In the genomic region with DNA sequence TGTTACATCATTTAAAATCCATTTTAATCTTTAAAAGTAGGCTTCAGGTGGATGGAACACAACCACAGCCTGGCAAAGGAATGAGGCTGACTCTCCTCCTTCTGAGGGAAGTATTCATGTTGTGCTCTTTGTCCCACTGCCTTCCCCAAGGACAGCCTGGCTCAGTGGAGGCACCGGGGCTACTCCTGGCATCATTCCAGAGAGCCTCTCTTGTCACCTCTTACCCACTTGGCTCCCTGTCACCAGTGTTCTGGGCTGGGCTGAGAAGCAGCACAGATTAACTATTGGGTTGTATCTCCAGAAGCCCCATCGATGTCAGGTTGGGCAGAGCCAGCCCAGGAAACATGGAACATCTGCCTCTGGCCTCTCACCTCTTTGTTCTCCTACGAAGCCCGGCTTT, we compare ENCODE assay signal across 19 cellular contexts. TPM values are rescaled to one million over a fixed set of nuclear protein-coding genes. Genes with fewer than 3 reads are reported as not detected.
A peak's percentile ranks its signal among the peaks of the same experiment; 100 is the strongest.
DNase-seq lines count a peak whose midpoint lies in the region; ATAC-seq and TF ChIP-seq lines count a peak whose summit lies in the region.
"Had no signal": no experiment of that assay in that cellular context is flagged by ENCODE, and none has a peak within 500 bp of the region (broad histone marks: within the 10 kb centered on the region; RNA-seq: fewer than 3 reads in every experiment).

No MANE protein-coding gene starts in this region.

- H2BK12ac ChIP-seq in trophoblast cell (ENCODE audit: low read length), result no peak overlapping the region

- peaks cover 4 to 6% of the 10 kb centered on the region in 2 donors for H3K27me3 Mint-ChIP-seq in effector memory CD8-positive, alpha-beta T cell

- no peaks in the 10 kb centered on the region for H3K27me3 ChIP-seq in right atrium auricular region
- H3K27me3 ChIP-seq in adrenal gland, result no peaks in the 10 kb centered on the region
- H3K27me3 ChIP-seq in right cardiac atrium (ENCODE audit: control insufficient read depth, insufficient read depth), result no peaks in the 10 kb centered on the region
- no peaks in the 10 kb centered on the region for H3K27me3 ChIP-seq in trophoblast cell (ENCODE audit: insufficient read depth, low read length)
- no peaks in the 10 kb centered on the region for H3K27me3 ChIP-seq in WERI-Rb-1 (ENCODE audit: insufficient read depth, low read depth, severe bottlenecking)

- no peaks in the 10 kb centered on the region for H3K79me2 ChIP-seq in trophoblast cell (ENCODE audit: control insufficient read depth, insufficient read depth, low read length, poor library complexity)

- WGBS in adrenal gland, 4 donors, result 20 to 44% (median 34%) methylated on average over 4 of the region's 4 CpGs
- 30% methylated on average over 4 of the region's 4 CpGs for WGBS in right cardiac atrium
- no CpG with 5 or more reads among the region's 4 CpGs for WGBS in trophoblast cell (ENCODE audit: extremely low coverage, insufficient coverage, insufficient read length)

- no peak for TF ChIP-seq CTCF in right atrium auricular region (IDR thresholded peaks at IDR 0.05)
- TF ChIP-seq CTCF in adrenal gland (IDR thresholded peaks at IDR 0.05), result no peak
- no peak for TF ChIP-seq CTCF in WERI-Rb-1 (IDR thresholded peaks at IDR 0.05; ENCODE audit: low read depth, low read length)

- H3K36me3 ChIP-seq in right atrium auricular region, result no peaks in the 10 kb centered on the region
- no peaks in the 10 kb centered on the region for H3K36me3 ChIP-seq in adrenal gland (replicated peaks in 1 of 2)
- H3K36me3 ChIP-seq in trophoblast cell (ENCODE audit: control insufficient read depth in 1 of 2, insufficient read depth in 2 of 2, low read length in 2 of 2), result no peaks in the 10 kb centered on the region
- H3K36me3 ChIP-seq in WERI-Rb-1, result no peaks in the 10 kb centered on the region

- H3K4ac ChIP-seq in trophoblast cell (ENCODE audit: low read depth, low read length), result no peak overlapping the region

- H3K14ac ChIP-seq in trophoblast cell (ENCODE audit: low read length), result no peak overlapping the region

- peak; percentile 62 for ATAC-seq in Right ventricle myocardium inferior
- ATAC-seq in right cardiac atrium, result peak; percentile 47 to 68
- no peak for ATAC-seq in effector memory CD8-positive, alpha-beta T cell (replicated peaks)
- ATAC-seq: HCT116 had no signal

- H4K91ac ChIP-seq in trophoblast cell (ENCODE audit: low read depth, low read length), result no peak overlapping the region

- DNase-seq in Right ventricle myocardium inferior (ENCODE audit: missing footprints) (no peak), right atrium auricular region (ENCODE audit: low spot score) (no peak), adrenal gland (peak in 4 of 7 donors; percentile 26 to 63 (median 43)), right cardiac atrium (no peak), trophoblast cell (no peak), WERI-Rb-1 (no peak)
- no peak for DNase-seq in effector memory CD8-positive, alpha-beta T cell
- DNase-seq: ACHN; AML-193; CD4-positive, CD25-positive, alpha-beta regulatory T cell; DMS79; NCI-H2107; NCI-H446 treated with DMSO at 0.1 percent for 48 hours; PC-9; SK-N-SH; T-helper 1 cell had no signal

- no peaks in the 10 kb centered on the region for H3K79me1 ChIP-seq in trophoblast cell (ENCODE audit: low read length)

- H3K9me3 ChIP-seq in right atrium auricular region, result no peaks in the 10 kb centered on the region
- no peaks in the 10 kb centered on the region for H3K9me3 ChIP-seq in adrenal gland (replicated peaks in 1 of 3)
- H3K9me3 ChIP-seq in right cardiac atrium (ENCODE audit: control insufficient read depth, low read length), result no peaks in the 10 kb centered on the region
- no peaks in the 10 kb centered on the region for H3K9me3 ChIP-seq in trophoblast cell (ENCODE audit: insufficient read depth, low read depth, low read length)
- H3K9me3 ChIP-seq in WERI-Rb-1 (ENCODE audit: severe bottlenecking), result no peaks in the 10 kb centered on the region
- H3K9me3 ChIP-seq: Caco-2, SK-N-SH had no signal

- H4K12ac ChIP-seq in trophoblast cell (ENCODE audit: low read depth, low read length), result no peak overlapping the region

- no peak overlapping the region for H2BK5ac ChIP-seq in trophoblast cell (ENCODE audit: low read depth, low read length, poor library complexity)

- H3K4me1 ChIP-seq in right atrium auricular region (peaks cover 0 to 7% of the 10 kb centered on the region in 2 donors), adrenal gland (replicated peaks in 1 of 2) (peaks cover 0 to 7% of the 10 kb centered on the region in 2 donors), right cardiac atrium (ENCODE audit: control insufficient read depth, insufficient read depth, low read length) (no peaks in the 10 kb centered on the region), trophoblast cell (ENCODE audit: control insufficient read depth in 1 of 2, insufficient read depth in 2 of 2, low read length in 2 of 2) (no peaks in the 10 kb centered on the region)
- H3K4me1 ChIP-seq: Caco-2 had no signal

- no peaks in the 10 kb centered on the region for H3K4me1 Mint-ChIP-seq in effector memory CD8-positive, alpha-beta T cell (ENCODE audit: low read depth in 2 of 2)
- H3K4me1 Mint-ChIP-seq: CD4-positive, CD25-positive, alpha-beta regulatory T cell had no signal

- no peaks in the 10 kb centered on the region for H3K9me3 Mint-ChIP-seq in effector memory CD8-positive, alpha-beta T cell

- no peak overlapping the region for H3K4me2 ChIP-seq in trophoblast cell (ENCODE audit: low read length)
- H3K4me2 ChIP-seq: KMS-11, PC-9, SK-N-SH had no signal

- no peak overlapping the region for H3K23ac ChIP-seq in trophoblast cell (ENCODE audit: low read length)

- H3K27ac Mint-ChIP-seq in effector memory CD8-positive, alpha-beta T cell, result no peak overlapping the region
- H3K27ac Mint-ChIP-seq: CD4-positive, CD25-positive, alpha-beta regulatory T cell had no signal

- H3K4me3 ChIP-seq in right atrium auricular region, result no peak overlapping the region
- no peak overlapping the region for H3K4me3 ChIP-seq in adrenal gland
- no peak overlapping the region for H3K4me3 ChIP-seq in right cardiac atrium (ENCODE audit: low read length)
- H3K4me3 ChIP-seq in trophoblast cell (ENCODE audit: low read depth, low read length), result no peak overlapping the region
- no peak overlapping the region for H3K4me3 ChIP-seq in WERI-Rb-1 (ENCODE audit: low read depth, low read length)
- H3K4me3 ChIP-seq: PC-9 had no signal

- no peak overlapping the region for H3K9ac ChIP-seq in trophoblast cell (ENCODE audit: low read length)
- H3K9ac ChIP-seq: KMS-11, SK-N-SH had no signal

- H3K36me3 Mint-ChIP-seq in effector memory CD8-positive, alpha-beta T cell (ENCODE audit: insufficient read depth), result peaks cover 8% of the 10 kb centered on the region
- H3K36me3 Mint-ChIP-seq: CD4-positive, CD25-positive, alpha-beta regulatory T cell had no signal

- H2AFZ ChIP-seq in trophoblast cell (ENCODE audit: insufficient read depth, low read length, poor library complexity), result no peak overlapping the region
- H2AFZ ChIP-seq: PC-9 had no signal

- no peak overlapping the region for H4K8ac ChIP-seq in trophoblast cell (ENCODE audit: low read depth, low read length)

- no peak overlapping the region for H2BK120ac ChIP-seq in trophoblast cell (ENCODE audit: insufficient read depth, low read length, poor library complexity)

- no peak overlapping the region for H3K27ac ChIP-seq in right atrium auricular region
- H3K27ac ChIP-seq in adrenal gland, result no peak overlapping the region
- H3K27ac ChIP-seq in right cardiac atrium (ENCODE audit: low read length), result no peak overlapping the region
- no peak overlapping the region for H3K27ac ChIP-seq in trophoblast cell (ENCODE audit: low read depth, low read length)
- no peak overlapping the region for H3K27ac ChIP-seq in WERI-Rb-1
- H3K27ac ChIP-seq: KMS-11, PC-9 had no signal

- H2AK5ac ChIP-seq in trophoblast cell (ENCODE audit: low read length), result no peak overlapping the region

- TF ChIP-seq POLR2A in adrenal gland (IDR thresholded peaks at IDR 0.05), result no peak

- H3K4me3 Mint-ChIP-seq in effector memory CD8-positive, alpha-beta T cell, result no peak overlapping the region
- H3K4me3 Mint-ChIP-seq: CD4-positive, CD25-positive, alpha-beta regulatory T cell had no signal

- no peak overlapping the region for H3K18ac ChIP-seq in trophoblast cell (ENCODE audit: low read length)

- intact Hi-C loops in Right ventricle myocardium inferior (cut with DNase I) (no loop called here), adrenal gland (cut with DNase I) (no loop called here), right cardiac atrium (cut with DNase I) (no loop called here)

RNA-seq across cellular contexts. Expression of gene TP53INP2, which starts 10.7 kb away (rescaled TPM):
- total RNA-seq in Right ventricle myocardium inferior (113 TPM), right atrium auricular region (10 to 100 TPM; 59.5 to 66.0 TPM), adrenal gland (10 to 100 TPM; 11.5 to 74.5 (median 20.1) TPM), right cardiac atrium (100 to 1,000 TPM in 2 of 4 donors, 10 to 100 TPM in 2; 72.7 to 133 (median 113) TPM)
- polyA plus RNA-seq in adrenal gland (10 to 100 TPM; 15.4 to 58.2 (median 18.6) TPM), right cardiac atrium (72.0 TPM)
- polyA plus RNA-seq in trophoblast cell (2013), result 23.2 and 23.3 TPM in 2 replicates

RNA-seq across cellular contexts. Expression of gene PIGU, which starts 16.5 kb away (rescaled TPM):
- total RNA-seq in Right ventricle myocardium inferior (12.9 TPM), right atrium auricular region (10 to 100 TPM; 16.6 to 17.7 TPM), adrenal gland (10 to 100 TPM; 19.6 to 33.7 (median 22.1) TPM), right cardiac atrium (10 to 100 TPM; 11.6 to 14.4 (median 13.6) TPM)
- polyA plus RNA-seq in adrenal gland (10 to 100 TPM; 16.8 to 64.1 (median 25.7) TPM), right cardiac atrium (18.9 TPM)
- polyA plus RNA-seq in trophoblast cell (2013), result 29.0 and 29.9 TPM in 2 replicates

Comparison
In these comparisons a context has a peak if more than half of its experiments do, and no peak if none do; other contexts are left out.
1. DNase-seq: peak in adrenal gland (4 of 7); none in Right ventricle myocardium inferior (single experiment), right atrium auricular region (single experiment), right cardiac atrium (0 of 3), effector memory CD8-positive, alpha-beta T cell (0 of 3), trophoblast cell (0 of 2) and WERI-Rb-1 (single experiment).